Comparison of ENCODE assay signal across 9 cellular contexts in genomic region chr5:7886849-7887460, GRCh38. TPM values are rescaled to one million over a fixed set of nuclear protein-coding genes. Genes with fewer than 3 reads are reported as not detected.
DNase-seq lines count a peak whose midpoint lies in the region; ATAC-seq, FAIRE-seq and TF ChIP-seq lines count a peak whose summit lies in the region.
"Had no signal": no experiment of that assay in that cellular context is flagged by ENCODE, and none has a peak within 500 bp of the region (broad histone marks: within the 10 kb centered on the region; RNA-seq: fewer than 3 reads in every experiment).

No MANE protein-coding gene starts in this region.

- peak; percentile 23 for TF ChIP-seq CTCF in cardiac fibroblast (IDR thresholded peaks at IDR 0.05; ENCODE audit: low read depth, low read length)

- no peak overlapping the region for H3K4me3 ChIP-seq in cardiac fibroblast (replicated peaks in 1 of 2; ENCODE audit: low read depth in 2 of 2, low read length in 2 of 2)
- H3K4me3 ChIP-seq: skin epidermis had no signal

- H3K9me3 Mint-ChIP-seq in memory B cell: no peaks in the 10 kb centered on the region
- no peaks in the 10 kb centered on the region for H3K9me3 Mint-ChIP-seq in activated CD4-positive, alpha-beta memory T cell treated with anti-CD3 and anti-CD28 coated beads, Interleukin-2, amount 10 ng/mL, durations not matched to agents 7 days and 5 days

- peak; percentile 40 for FAIRE-seq in G401.6 (lab: Jason Lieb, UNC)

- peak; percentile 60 for ATAC-seq in HG02623 (IDR thresholded peaks at IDR 0.05; ENCODE audit: unreplicated experiment)
- peak; percentile 51 for ATAC-seq in memory B cell (ENCODE audit: low read depth)
- ATAC-seq in GM21737 (IDR thresholded peaks at IDR 0.05; ENCODE audit: unreplicated experiment): no peak
- no peak for ATAC-seq in GM19023 (IDR thresholded peaks at IDR 0.05; ENCODE audit: unreplicated experiment)

- peaks cover 29% of the 10 kb centered on the region for H3K36me3 Mint-ChIP-seq in memory B cell
- H3K36me3 Mint-ChIP-seq in activated CD4-positive, alpha-beta memory T cell treated with anti-CD3 and anti-CD28 coated beads, Interleukin-2, amount 10 ng/mL, durations not matched to agents 7 days and 5 days (ENCODE audit: low read depth): peaks cover 67% of the 10 kb centered on the region

- CTCF ChIA-PET in activated CD4-positive, alpha-beta memory T cell treated with anti-CD3 and anti-CD28 coated beads, Interleukin-2, amount 10 ng/mL, durations not matched to agents 7 days and 5 days (lab: Charles Lee): interaction anchor here (0.9 to 5.3 kb wide), 10 partner anchors 10 to 1657 kb away, joined by 3 to 83 read pairs (median 8); partner anchors contain the start of genes FASTKD3 and MTRR

- H3K27me3 Mint-ChIP-seq in memory B cell: no peaks in the 10 kb centered on the region
- no peaks in the 10 kb centered on the region for H3K27me3 Mint-ChIP-seq in activated CD4-positive, alpha-beta memory T cell treated with anti-CD3 and anti-CD28 coated beads, Interleukin-2, amount 10 ng/mL, durations not matched to agents 7 days and 5 days

- H3K4me1 Mint-ChIP-seq in memory B cell: peaks cover 6% of the 10 kb centered on the region
- H3K4me1 Mint-ChIP-seq in activated CD4-positive, alpha-beta memory T cell treated with anti-CD3 and anti-CD28 coated beads, Interleukin-2, amount 10 ng/mL, durations not matched to agents 7 days and 5 days: peaks cover 5% of the 10 kb centered on the region

- POLR2A ChIA-PET in activated CD4-positive, alpha-beta memory T cell treated with anti-CD3 and anti-CD28 coated beads, Interleukin-2, amount 10 ng/mL, durations not matched to agents 7 days and 5 days (lab: Charles Lee): interaction anchor here (1.6 to 3.7 kb wide), 2 partner anchors 15 to 19 kb away, joined by 5 to 11 read pairs; partner anchors contain the start of genes FASTKD3 and MTRR

- no peak overlapping the region for H3K4me3 Mint-ChIP-seq in memory B cell
- no peak overlapping the region for H3K4me3 Mint-ChIP-seq in activated CD4-positive, alpha-beta memory T cell treated with anti-CD3 and anti-CD28 coated beads, Interleukin-2, amount 10 ng/mL, durations not matched to agents 7 days and 5 days

- peak overlapping the region; percentile 28 for H3K27ac Mint-ChIP-seq in memory B cell
- no peak overlapping the region for H3K27ac Mint-ChIP-seq in activated CD4-positive, alpha-beta memory T cell treated with anti-CD3 and anti-CD28 coated beads, Interleukin-2, amount 10 ng/mL, durations not matched to agents 7 days and 5 days

- DNase-seq in NCI-H345 (lab: John Stamatoyannopoulos, UW) (peak; percentile 30), cardiac fibroblast (ENCODE audit: low read depth in 2 of 2) (peak; percentile 67 to 77), memory B cell (ENCODE audit: low spot score in 2 of 2) (peak in 1 of 2 donors; percentile 20)
- DNase-seq in activated CD4-positive, alpha-beta memory T cell treated with anti-CD3 and anti-CD28 coated beads, Interleukin-2, amount 10 ng/mL, durations not matched to agents 7 days and 5 days: no peak

RNA-seq across cellular contexts. Expression of gene MTRR, which starts 18.0 kb away (rescaled TPM):
- total RNA-seq in activated CD4-positive, alpha-beta memory T cell treated with anti-CD3 and anti-CD28 coated beads, Interleukin-2, amount 10 ng/mL, durations not matched to agents 7 days and 5 days: 10 to 100 TPM; 58.4 to 65.3 TPM

RNA-seq across cellular contexts. Expression of gene FASTKD3, which starts 18.1 kb away (rescaled TPM):
- 10 to 100 TPM; 12.5 to 13.4 TPM for total RNA-seq in activated CD4-positive, alpha-beta memory T cell treated with anti-CD3 and anti-CD28 coated beads, Interleukin-2, amount 10 ng/mL, durations not matched to agents 7 days and 5 days

RNA-seq across cellular contexts. Expression of gene CFAP90, which starts 36.0 kb away (rescaled TPM):
- not detected for total RNA-seq in activated CD4-positive, alpha-beta memory T cell treated with anti-CD3 and anti-CD28 coated beads, Interleukin-2, amount 10 ng/mL, durations not matched to agents 7 days and 5 days

Comparison
In these comparisons a context has a peak if more than half of its experiments do, and no peak if none do; other contexts are left out.
1. ATAC-seq: peak in HG02623 (single experiment) and memory B cell (single experiment); none in GM21737 (single experiment) and GM19023 (single experiment).